ENCODE assay signal across 8 cellular contexts in the genomic region with DNA sequence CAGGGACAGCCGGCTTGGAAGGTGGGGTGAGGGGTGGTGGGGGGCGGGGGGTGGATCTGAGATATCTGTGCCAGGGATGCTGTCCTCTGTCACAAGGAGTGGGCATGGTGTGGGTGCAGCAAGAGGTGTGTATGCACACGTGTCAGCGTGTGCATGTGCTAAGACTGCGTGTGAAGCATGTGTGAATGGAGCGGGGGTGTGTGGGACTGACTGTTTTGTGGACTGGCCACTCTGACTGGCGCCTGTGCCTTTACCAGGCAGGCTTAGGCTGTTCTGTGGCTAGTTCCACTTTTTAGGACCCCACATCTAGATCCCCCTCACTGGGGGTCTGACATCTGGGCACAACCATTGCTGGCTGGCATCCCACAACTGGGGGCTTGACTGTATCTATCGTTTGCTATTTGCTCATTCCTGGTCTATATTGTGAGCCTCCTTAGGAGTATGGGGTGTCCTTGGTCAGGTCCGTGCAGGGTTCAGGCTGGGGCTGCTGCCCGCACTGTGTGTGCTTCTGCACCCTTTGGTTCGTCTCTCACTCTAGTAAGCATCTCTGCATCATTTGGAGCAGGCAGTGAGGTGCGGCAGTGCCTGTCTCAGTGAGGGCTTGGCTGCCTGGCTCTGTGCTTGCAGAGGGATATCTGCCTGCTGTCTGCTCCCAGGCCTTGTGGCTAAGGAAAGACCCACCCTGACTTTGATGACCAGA. TPM values are rescaled to one million over a fixed set of nuclear protein-coding genes. Genes with fewer than 3 reads are reported as not detected.
A peak's percentile ranks its signal among the peaks of the same experiment; 100 is the strongest.
DNase-seq lines count a peak whose midpoint lies in the region; ATAC-seq and TF ChIP-seq lines count a peak whose summit lies in the region.

No MANE protein-coding gene starts in this region.

- no peak overlapping the region for H2AFZ ChIP-seq in ACC112 (ENCODE audit: low read length, unreplicated experiment)

- peak overlapping the region; percentile 92; the same call in 1 of the 2 replicates for H3K27ac ChIP-seq in ACC112 (ENCODE audit: low read depth, low read length)
- H3K27ac ChIP-seq in breast epithelium, result peak overlapping the region; percentile 85 to 89
- no peak overlapping the region for H3K27ac ChIP-seq in mesodermal cell (ENCODE audit: low read depth, low read length, severe bottlenecking)

- 81 to 85% methylated on average over 9 to 10 of the region's 12 CpGs for WGBS in mesodermal cell (ENCODE audit: insufficient coverage in 2 of 2), 2 experiments

- intact Hi-C loops in breast epithelium (cut with DNase I; ENCODE audit: low total_unique reads), result no loop called here

- H3K79me2 ChIP-seq in ACC112 (ENCODE audit: control insufficient read depth, insufficient read depth, low read length, unreplicated experiment), result peaks cover 58% of the 10 kb centered on the region

- H3K36me3 ChIP-seq in ACC112 (ENCODE audit: insufficient read depth, low read length) (no peaks in the 10 kb centered on the region), breast epithelium (no peaks in the 10 kb centered on the region), mesodermal cell (ENCODE audit: control insufficient read depth, insufficient read depth, low read length) (peaks cover 12% of the 10 kb centered on the region)

- H3K4me1 ChIP-seq in ACC112 (ENCODE audit: control insufficient read depth, insufficient read depth, low read length, unreplicated experiment) (peaks cover 60% of the 10 kb centered on the region), breast epithelium (peaks cover 0 to 15% of the 10 kb centered on the region in 2 donors), mesodermal cell (ENCODE audit: control insufficient read depth, insufficient read depth, low read length, poor library complexity, severe bottlenecking) (peaks cover 28% of the 10 kb centered on the region)

- H3K9me3 ChIP-seq in breast epithelium (no peaks in the 10 kb centered on the region), mesodermal cell (ENCODE audit: control insufficient read depth, low read length) (no peaks in the 10 kb centered on the region)

- no peak for TF ChIP-seq POLR2A in breast epithelium (IDR thresholded peaks at IDR 0.05)

- peak overlapping the region; percentile 84 for H3K4me3 ChIP-seq in ACC112 (ENCODE audit: low read depth, low read length)
- H3K4me3 ChIP-seq in HFF-Myc (replicated peaks; ENCODE audit: low read depth, low read length), result peak overlapping the region; percentile 98
- H3K4me3 ChIP-seq in breast epithelium, result peak overlapping the region; percentile 70 to 79 (median 76)
- H3K4me3 ChIP-seq in mesodermal cell (ENCODE audit: extremely low read depth, insufficient read depth, low read length, poor library complexity, severe bottlenecking), result peak overlapping the region; percentile 89

- TF ChIP-seq CTCF in HFF-Myc (IDR thresholded peaks at IDR 0.05; ENCODE audit: low read depth, low read length, missing control alignments), result no peak
- TF ChIP-seq CTCF in breast epithelium (IDR thresholded peaks at IDR 0.05), result no peak

- H3K27me3 ChIP-seq in ACC112 (ENCODE audit: insufficient read depth, low read length) (no peaks in the 10 kb centered on the region), breast epithelium (no peaks in the 10 kb centered on the region)

- DNase-seq in HFF-Myc (ENCODE audit: extremely low read depth, low read depth) (no peak), breast epithelium (ENCODE audit: low spot score in 2 of 2) (no peak), dedifferentiated amniotic fluid mesenchymal stem cell (ENCODE audit: extremely low spot score) (no peak), cerebellar nuclear complex (lab: John Stamatoyannopoulos, UW) (no peak), NCI-H2081 (lab: John Stamatoyannopoulos, UW) (no peak)

- ATAC-seq in GM19324 (IDR thresholded peaks at IDR 0.05; ENCODE audit: low FRiP score, unreplicated experiment), result no peak

RNA-seq across cellular contexts. Expression of a gene that starts 1.9 kb away (rescaled TPM):
- total RNA-seq in breast epithelium, result 10 to 100 TPM; 21.3 to 68.2 (median 47.4) TPM
- 77.2 TPM for polyA plus RNA-seq in mesodermal cell (2013, experiment 1 of 2)
- 60.5 TPM for polyA plus RNA-seq in mesodermal cell (2013, experiment 2 of 2)

RNA-seq across cellular contexts. Expression of a gene that starts 2.1 kb away (rescaled TPM):
- not detected for total RNA-seq in breast epithelium
- polyA plus RNA-seq in mesodermal cell (2013, experiment 1 of 2), result not detected
- 0.25 TPM for polyA plus RNA-seq in mesodermal cell (2013, experiment 2 of 2)

RNA-seq across cellular contexts. Expression of a gene that starts 34.3 kb away (rescaled TPM):
- total RNA-seq in breast epithelium, result 10 to 100 TPM; 21.9 to 31.5 (median 28.2) TPM
- polyA plus RNA-seq in mesodermal cell (2013, experiment 1 of 2), result 12.2 TPM
- polyA plus RNA-seq in mesodermal cell (2013, experiment 2 of 2), result 11.9 TPM

RNA-seq across cellular contexts. Expression of a gene that starts 46.3 kb away (rescaled TPM):
- 10 to 100 TPM; 47.8 to 93.4 (median 66.5) TPM for total RNA-seq in breast epithelium
- polyA plus RNA-seq in mesodermal cell (2013, experiment 1 of 2), result 32.4 TPM
- polyA plus RNA-seq in mesodermal cell (2013, experiment 2 of 2), result 24.8 TPM
